28 cellular contexts compared by ENCODE assay signal in the genomic region with DNA sequence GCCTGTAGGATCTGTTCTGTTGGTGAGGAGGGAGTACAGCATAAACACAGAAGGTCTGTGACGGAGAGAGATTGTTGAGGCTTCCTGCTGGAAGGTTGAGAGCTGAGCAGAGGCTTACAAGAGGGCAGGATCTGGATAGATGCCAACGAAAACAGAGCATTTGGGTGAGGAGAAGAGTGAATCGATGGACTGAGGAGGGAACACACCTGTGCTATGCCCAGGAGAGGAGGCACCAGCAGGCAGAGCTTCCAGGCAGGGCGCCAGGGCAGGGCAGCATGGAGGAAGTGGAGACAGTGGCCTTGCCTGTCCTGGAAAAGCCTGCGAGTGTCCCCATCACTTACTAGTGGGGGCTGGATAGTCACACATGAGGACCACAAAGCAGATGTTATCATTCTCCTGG.
DNase-seq lines count a peak whose midpoint lies in the region; ATAC-seq, FAIRE-seq and TF ChIP-seq lines count a peak whose summit lies in the region.
"Had no signal": no experiment of that assay in that cellular context is flagged by ENCODE, and none has a peak within 500 bp of the region (broad histone marks: within the 10 kb centered on the region; RNA-seq: fewer than 3 reads in every experiment).

No MANE protein-coding gene starts in this region.

- H3K4me1 ChIP-seq in K562 (replicated peaks in 1 of 2; ENCODE audit: control insufficient read depth in 2 of 2, insufficient read depth in 2 of 2, low read length in 2 of 2) (no peaks in the 10 kb centered on the region), upper lobe of right lung (no peaks in the 10 kb centered on the region)
- H3K4me1 ChIP-seq: adrenal gland, Caco-2, esophagus squamous epithelium, heart right ventricle, right lobe of liver, SJSA1, spleen had no signal

- no peaks in the 10 kb centered on the region for H3K79me2 ChIP-seq in K562 (ENCODE audit: control insufficient read depth, insufficient read depth, low read length)

- POLR2A ChIA-PET in K562 (lab: Yijun Ruan, JAX), result no interaction called here

- no TSS peak for BruUV-seq in K562 (replicated peaks; lab: Mats Ljungman, UMichigan)

- H3K4me2 ChIP-seq in K562 (ENCODE audit: insufficient read depth, low read length), result no peak overlapping the region

- no peak overlapping the region for H3K4me3 ChIP-seq in K562
- no peak overlapping the region for H3K4me3 ChIP-seq in upper lobe of right lung
- H3K4me3 ChIP-seq: adrenal gland, esophagus squamous epithelium, heart right ventricle, right lobe of liver, SJSA1, spleen had no signal

- CTCF ChIA-PET in K562 (lab: Yijun Ruan, JAX; ENCODE audit: low intra/inter-chr PET ratio), result no interaction called here

- ATAC-seq in K562 (no peak), upper lobe of right lung (peak; percentile 16), GM19328 (IDR thresholded peaks at IDR 0.05; ENCODE audit: unreplicated experiment) (no peak)
- ATAC-seq: activated T-helper 17 cell treated with anti-CD3 and anti-CD28 coated beads, Interleukin-2, amount 50 U/mL, for 72 hours; heart right ventricle; right lobe of liver; stimulated activated naive CD8-positive, alpha-beta T cell treated with anti-CD3 and anti-CD28 coated beads, Interleukin-15, amount 100 ng/mL, for 72 hours had no signal

- FAIRE-seq in K562 (lab: Jason Lieb, UNC), result no peak
- FAIRE-seq: GM18507 had no signal

- H3K27ac ChIP-seq in K562 (ENCODE audit: extremely low read depth, low read depth, low read length) (no peak overlapping the region), upper lobe of right lung (no peak overlapping the region)
- H3K27ac ChIP-seq: 22Rv1, adrenal gland, esophagus squamous epithelium, heart right ventricle, right lobe of liver, SJSA1, spleen, WERI-Rb-1 had no signal

- in situ Hi-C loops in K562 (cut with MboI), result no loop called here

- H3K9me1 ChIP-seq in K562 (ENCODE audit: control insufficient read depth, insufficient read depth, low read length), result no peaks in the 10 kb centered on the region

- DNase-seq in DMS 273 (lab: John Stamatoyannopoulos, UW; ENCODE audit: unreplicated experiment), result peak; percentile 12
- DNase-seq in DMS 273 treated with DMSO at 0.1 percent for 48 hours (lab: John Stamatoyannopoulos, UW), result no peak
- peak; percentile 89 for DNase-seq in NCI-H2029 treated with DMSO at 0.1 percent for 48 hours (lab: John Stamatoyannopoulos, UW)
- no peak for DNase-seq in K562 (ENCODE audit: extremely low read depth in 1 of 4, low spot score in 3 of 4)
- DNase-seq in upper lobe of right lung, result no peak
- no peak for DNase-seq in NOMO-1 (lab: John Stamatoyannopoulos, UW; ENCODE audit: unreplicated experiment in 2 of 2)
- no peak for DNase-seq in putamen (ENCODE audit: low spot score)
- DNase-seq: activated CD4-positive, alpha-beta T cell treated with anti-CD3 and anti-CD28 coated beads for 4 hours; activated naive CD4-positive, alpha-beta T cell treated with anti-CD3 and anti-CD28 coated beads, Interleukin-2, amount 10 ng/mL, durations not matched to agents 7 days and 5 days; adrenal gland; Caco-2; esophagus squamous epithelium; foreskin melanocyte; heart right ventricle; KBM-7; NCI-H1417; NCI-H526 treated with DMSO at 0.1 percent for 48 hours; right lobe of liver; spleen; stimulated activated CD8-positive, alpha-beta memory T cell treated with anti-CD3 and anti-CD28 coated beads, Interleukin-4, amount 100 ng/mL, for 48 hours; stimulated activated naive CD8-positive, alpha-beta T cell treated with anti-CD3 and anti-CD28 coated beads, Interleukin-15, amount 100 ng/mL, for 72 hours; T1000; WERI-Rb-1 had no signal

- TF ChIP-seq POLR2A in K562 (conservative IDR thresholded peaks at IDR 0.05), result no peak

- no peaks in the 10 kb centered on the region for H4K20me1 ChIP-seq in K562 (replicated peaks; ENCODE audit: control insufficient read depth, insufficient read depth, low read length)

- H3K9me3 ChIP-seq in K562 (replicated peaks; ENCODE audit: control insufficient read depth, insufficient read depth, low read depth, low read length) (no peaks in the 10 kb centered on the region), upper lobe of right lung (no peaks in the 10 kb centered on the region)
- H3K9me3 ChIP-seq: adrenal gland, Caco-2, heart right ventricle, right lobe of liver, SJSA1 had no signal

- no peak for TF ChIP-seq RAD21 in K562 (CRISPR knock-in tag; conservative IDR thresholded peaks at IDR 0.05 in 1 of 2, IDR thresholded peaks at IDR 0.05 in 1 of 2)

- TF ChIP-seq CTCF in K562 (IDR thresholded peaks at IDR 0.05 in 2 of 3, conservative IDR thresholded peaks at IDR 0.05 in 1 of 3; ENCODE audit: insufficient read depth in 2 of 3, low read depth in 1 of 3, low read length in 3 of 3), result no peak
- no peak for TF ChIP-seq CTCF in upper lobe of right lung (IDR thresholded peaks at IDR 0.05)

- no peak overlapping the region; a peak in 1 of 4 replicates for H3K9ac ChIP-seq in K562 (ENCODE audit: insufficient read depth in 1 of 2, low read depth in 2 of 2, low read length in 2 of 2)

- intact Hi-C loops in K562 (cut with micrococcal nuclease) (no loop called here), upper lobe of right lung (cut with DNase I) (no loop called here)

- H2AFZ ChIP-seq in K562 (ENCODE audit: low read depth, low read length), result no peak overlapping the region

- no peaks in the 10 kb centered on the region for H3K36me3 ChIP-seq in K562 (ENCODE audit: control insufficient read depth, insufficient read depth, low read length)
- H3K36me3 ChIP-seq in upper lobe of right lung, result no peaks in the 10 kb centered on the region
- H3K36me3 ChIP-seq: adrenal gland, esophagus squamous epithelium, heart right ventricle, right lobe of liver, SJSA1, spleen, WERI-Rb-1 had no signal

- TF ChIP-seq EP300 in K562 (IDR thresholded peaks at IDR 0.05; ENCODE audit: low read length), result no peak

- peaks cover 6 to 20% of the 10 kb centered on the region in 2 experiments; a peak in 3 of 5 replicates for H3K27me3 ChIP-seq in K562 (ENCODE audit: control insufficient read depth in 2 of 2, insufficient read depth in 2 of 2, low read length in 2 of 2)
- no peaks in the 10 kb centered on the region for H3K27me3 ChIP-seq in upper lobe of right lung
- H3K27me3 ChIP-seq: adrenal gland, esophagus squamous epithelium, right lobe of liver, SJSA1 had no signal

- 0% methylated on average over 5 of the region's 5 CpGs for WGBS in K562 (ENCODE audit: insufficient coverage, low coverage, missing lambda C conversion rate)

TF ChIP-seq in K562, 482 proteins besides CTCF, POLR2A, EP300 and RAD21:
- no peak for TF ChIP-seq PTRF (tag; IDR thresholded peaks at IDR 0.05)
- TF ChIP-seq NFIC (IDR thresholded peaks at IDR 0.05), result 0 out of 2 replicates have a peak, but pooled peaks have one; percentile 6
TF ChIP-seq in K562: peak in this region for 1.

Comparison
In these comparisons a context has a peak if more than half of its experiments do, and no peak if none do; other contexts are left out.
1. DNase-seq: peak in DMS 273 (single experiment) and NCI-H2029 treated with DMSO at 0.1 percent for 48 hours (single experiment); none in DMS 273 treated with DMSO at 0.1 percent for 48 hours (single experiment), K562 (0 of 4), upper lobe of right lung (single experiment), NOMO-1 (0 of 2) and putamen (single experiment).